ENCODE assay signal across 1 cellular context in genomic region chr11:12669930-12670329, GRCh38.
TF ChIP-seq lines count a peak whose summit lies in the region.

No MANE protein-coding gene starts in this region.

TF ChIP-seq in HepG2, 621 proteins besides CTCF, POLR2A, EP300 and RAD21 (continued from another document):
- TF ChIP-seq, protein P1, sequence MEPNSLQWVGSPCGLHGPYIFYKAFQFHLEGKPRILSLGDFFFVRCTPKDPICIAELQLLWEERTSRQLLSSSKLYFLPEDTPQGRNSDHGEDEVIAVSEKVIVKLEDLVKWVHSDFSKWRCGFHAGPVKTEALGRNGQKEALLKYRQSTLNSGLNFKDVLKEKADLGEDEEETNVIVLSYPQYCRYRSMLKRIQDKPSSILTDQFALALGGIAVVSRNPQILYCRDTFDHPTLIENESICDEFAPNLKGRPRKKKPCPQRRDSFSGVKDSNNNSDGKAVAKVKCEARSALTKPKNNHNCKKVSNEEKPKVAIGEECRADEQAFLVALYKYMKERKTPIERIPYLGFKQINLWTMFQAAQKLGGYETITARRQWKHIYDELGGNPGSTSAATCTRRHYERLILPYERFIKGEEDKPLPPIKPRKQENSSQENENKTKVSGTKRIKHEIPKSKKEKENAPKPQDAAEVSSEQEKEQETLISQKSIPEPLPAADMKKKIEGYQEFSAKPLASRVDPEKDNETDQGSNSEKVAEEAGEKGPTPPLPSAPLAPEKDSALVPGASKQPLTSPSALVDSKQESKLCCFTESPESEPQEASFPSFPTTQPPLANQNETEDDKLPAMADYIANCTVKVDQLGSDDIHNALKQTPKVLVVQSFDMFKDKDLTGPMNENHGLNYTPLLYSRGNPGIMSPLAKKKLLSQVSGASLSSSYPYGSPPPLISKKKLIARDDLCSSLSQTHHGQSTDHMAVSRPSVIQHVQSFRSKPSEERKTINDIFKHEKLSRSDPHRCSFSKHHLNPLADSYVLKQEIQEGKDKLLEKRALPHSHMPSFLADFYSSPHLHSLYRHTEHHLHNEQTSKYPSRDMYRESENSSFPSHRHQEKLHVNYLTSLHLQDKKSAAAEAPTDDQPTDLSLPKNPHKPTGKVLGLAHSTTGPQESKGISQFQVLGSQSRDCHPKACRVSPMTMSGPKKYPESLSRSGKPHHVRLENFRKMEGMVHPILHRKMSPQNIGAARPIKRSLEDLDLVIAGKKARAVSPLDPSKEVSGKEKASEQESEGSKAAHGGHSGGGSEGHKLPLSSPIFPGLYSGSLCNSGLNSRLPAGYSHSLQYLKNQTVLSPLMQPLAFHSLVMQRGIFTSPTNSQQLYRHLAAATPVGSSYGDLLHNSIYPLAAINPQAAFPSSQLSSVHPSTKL (CRISPR knock-in tag; IDR thresholded peaks at IDR 0.05) = peak; percentile 58
- TF ChIP-seq SALL1 (CRISPR knock-in tag; IDR thresholded peaks at IDR 0.05) (peak; percentile 85), RXRB (CRISPR knock-in tag; IDR thresholded peaks at IDR 0.05; ENCODE audit: borderline replicate concordance) (peak; percentile 23; the same call in 1 of the 2 replicates), KDM3A (CRISPR knock-in tag; IDR thresholded peaks at IDR 0.05; ENCODE audit: low read depth) (no peak), TEAD3 (CRISPR knock-in tag; optimal IDR thresholded peaks at IDR 0.05; ENCODE audit: borderline replicate concordance) (no peak), CEBPB (IDR thresholded peaks at IDR 0.05; ENCODE audit: borderline replicate concordance, low read depth, low read length) (peak; percentile 73; the same call in 1 of the 2 replicates), MXD4 (CRISPR knock-in tag; IDR thresholded peaks at IDR 0.05) (no peak), GATAD2A (CRISPR knock-in tag; IDR thresholded peaks at IDR 0.05) (peak; percentile 49; the same call in 1 of the 2 replicates), KAT8 (CRISPR knock-in tag; IDR thresholded peaks at IDR 0.05) (no peak), ZSCAN21 (CRISPR knock-in tag; IDR thresholded peaks at IDR 0.05; ENCODE audit: borderline replicate concordance) (no peak), MED1 (CRISPR knock-in tag; IDR thresholded peaks at IDR 0.05) (peak; percentile 17; the same call in 1 of the 2 replicates), SOX13 (IDR thresholded peaks at IDR 0.05) (no peak), SOX13 (CRISPR knock-in tag; conservative IDR thresholded peaks at IDR 0.05 in 1 of 2, IDR thresholded peaks at IDR 0.05 in 1 of 2) (peak in 1 of 2 experiments; percentile 69; a peak in 1 of 4 replicates), YY1 (IDR thresholded peaks at IDR 0.05; ENCODE audit: insufficient read depth, insufficient replicate concordance, low read depth, low read length) (peak; percentile 55), TERF1 (CRISPR knock-in tag; IDR thresholded peaks at IDR 0.05) (no peak), RARA (CRISPR knock-in tag; IDR thresholded peaks at IDR 0.05) (peak; percentile 49), PAXIP1 (CRISPR knock-in tag; conservative IDR thresholded peaks at IDR 0.05) (0 out of 2 replicates have a peak, but pooled peaks have one; percentile 24), SOX5 (CRISPR knock-in tag; IDR thresholded peaks at IDR 0.05; ENCODE audit: borderline replicate concordance) (peak; percentile 63; the same call in 1 of the 2 replicates), POGZ (CRISPR knock-in tag; IDR thresholded peaks at IDR 0.05) (peak; percentile 46; the same call in 1 of the 2 replicates), ATF4 (CRISPR knock-in tag; IDR thresholded peaks at IDR 0.05) (peak in 1 of 2 experiments; percentile 95; a peak in 2 of 4 replicates), ZNF639 (CRISPR knock-in tag; conservative IDR thresholded peaks at IDR 0.05) (no peak), HOXD1 (CRISPR knock-in tag; IDR thresholded peaks at IDR 0.05) (no peak), HDAC1 (CRISPR knock-in tag; IDR thresholded peaks at IDR 0.05) (no peak), SAP130 (CRISPR knock-in tag; IDR thresholded peaks at IDR 0.05; ENCODE audit: low read depth) (peak; percentile 51), FOXA3 (CRISPR knock-in tag; IDR thresholded peaks at IDR 0.05) (peak; percentile 78), ZNF329 (CRISPR knock-in tag; IDR thresholded peaks at IDR 0.05; ENCODE audit: low read depth) (no peak), MEIS2 (CRISPR knock-in tag; IDR thresholded peaks at IDR 0.05) (no peak), SOX6 (IDR thresholded peaks at IDR 0.05) (no peak), SOX6 (CRISPR knock-in tag; IDR thresholded peaks at IDR 0.05) (peak; percentile 70), FOSL2 (CRISPR knock-in tag; IDR thresholded peaks at IDR 0.05) (peak; percentile 89), ZNF644 (CRISPR knock-in tag; IDR thresholded peaks at IDR 0.05; ENCODE audit: low read depth) (peak; percentile 93), JUND (CRISPR knock-in tag; IDR thresholded peaks at IDR 0.05) (no peak), BRD4 (CRISPR knock-in tag; IDR thresholded peaks at IDR 0.05) (no peak), FOXA1 (IDR thresholded peaks at IDR 0.05) (no peak), FOXA1 (CRISPR knock-in tag; IDR thresholded peaks at IDR 0.05) (peak; percentile 61; the same call in 1 of the 2 replicates), KDM1A (CRISPR knock-in tag; IDR thresholded peaks at IDR 0.05) (peak; percentile 28; the same call in 1 of the 2 replicates), ETV5 (CRISPR knock-in tag; IDR thresholded peaks at IDR 0.05; ENCODE audit: borderline replicate concordance) (peak; percentile 21; the same call in 1 of the 2 replicates), ELF3 (CRISPR knock-in tag; IDR thresholded peaks at IDR 0.05) (peak; percentile 62), ZNF713 (CRISPR knock-in tag; IDR thresholded peaks at IDR 0.05) (no peak)
- TF ChIP-seq, protein P2, sequence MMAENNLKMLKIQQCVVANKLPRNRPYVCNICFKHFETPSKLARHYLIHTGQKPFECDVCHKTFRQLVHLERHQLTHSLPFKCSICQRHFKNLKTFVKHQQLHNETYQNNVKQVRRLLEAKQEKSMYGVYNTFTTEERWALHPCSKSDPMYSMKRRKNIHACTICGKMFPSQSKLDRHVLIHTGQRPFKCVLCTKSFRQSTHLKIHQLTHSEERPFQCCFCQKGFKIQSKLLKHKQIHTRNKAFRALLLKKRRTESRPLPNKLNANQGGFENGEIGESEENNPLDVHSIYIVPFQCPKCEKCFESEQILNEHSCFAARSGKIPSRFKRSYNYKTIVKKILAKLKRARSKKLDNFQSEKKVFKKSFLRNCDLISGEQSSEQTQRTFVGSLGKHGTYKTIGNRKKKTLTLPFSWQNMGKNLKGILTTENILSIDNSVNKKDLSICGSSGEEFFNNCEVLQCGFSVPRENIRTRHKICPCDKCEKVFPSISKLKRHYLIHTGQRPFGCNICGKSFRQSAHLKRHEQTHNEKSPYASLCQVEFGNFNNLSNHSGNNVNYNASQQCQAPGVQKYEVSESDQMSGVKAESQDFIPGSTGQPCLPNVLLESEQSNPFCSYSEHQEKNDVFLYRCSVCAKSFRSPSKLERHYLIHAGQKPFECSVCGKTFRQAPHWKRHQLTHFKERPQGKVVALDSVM (CRISPR knock-in tag; IDR thresholded peaks at IDR 0.05) = peak; percentile 91
- TF ChIP-seq, protein P3, sequence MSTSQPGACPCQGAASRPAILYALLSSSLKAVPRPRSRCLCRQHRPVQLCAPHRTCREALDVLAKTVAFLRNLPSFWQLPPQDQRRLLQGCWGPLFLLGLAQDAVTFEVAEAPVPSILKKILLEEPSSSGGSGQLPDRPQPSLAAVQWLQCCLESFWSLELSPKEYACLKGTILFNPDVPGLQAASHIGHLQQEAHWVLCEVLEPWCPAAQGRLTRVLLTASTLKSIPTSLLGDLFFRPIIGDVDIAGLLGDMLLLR (CRISPR knock-in tag; IDR thresholded peaks at IDR 0.05) = no peak
- TF ChIP-seq, protein P4, sequence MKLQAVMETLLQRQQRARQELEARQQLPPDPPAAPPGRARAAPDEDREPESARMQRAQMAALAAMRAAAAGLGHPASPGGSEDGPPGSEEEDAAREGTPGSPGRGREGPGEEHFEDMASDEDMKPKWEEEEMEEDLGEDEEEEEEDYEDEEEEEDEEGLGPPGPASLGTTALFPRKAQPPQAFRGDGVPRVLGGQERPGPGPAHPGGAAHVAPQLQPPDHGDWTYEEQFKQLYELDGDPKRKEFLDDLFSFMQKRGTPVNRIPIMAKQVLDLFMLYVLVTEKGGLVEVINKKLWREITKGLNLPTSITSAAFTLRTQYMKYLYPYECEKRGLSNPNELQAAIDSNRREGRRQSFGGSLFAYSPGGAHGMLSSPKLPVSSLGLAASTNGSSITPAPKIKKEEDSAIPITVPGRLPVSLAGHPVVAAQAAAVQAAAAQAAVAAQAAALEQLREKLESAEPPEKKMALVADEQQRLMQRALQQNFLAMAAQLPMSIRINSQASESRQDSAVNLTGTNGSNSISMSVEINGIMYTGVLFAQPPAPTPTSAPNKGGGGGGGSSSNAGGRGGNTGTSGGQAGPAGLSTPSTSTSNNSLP (IDR thresholded peaks at IDR 0.05; ENCODE audit: low read depth, low read length) = peak; percentile 42; the same call in 1 of the 2 replicates
- TF ChIP-seq, protein P5, sequence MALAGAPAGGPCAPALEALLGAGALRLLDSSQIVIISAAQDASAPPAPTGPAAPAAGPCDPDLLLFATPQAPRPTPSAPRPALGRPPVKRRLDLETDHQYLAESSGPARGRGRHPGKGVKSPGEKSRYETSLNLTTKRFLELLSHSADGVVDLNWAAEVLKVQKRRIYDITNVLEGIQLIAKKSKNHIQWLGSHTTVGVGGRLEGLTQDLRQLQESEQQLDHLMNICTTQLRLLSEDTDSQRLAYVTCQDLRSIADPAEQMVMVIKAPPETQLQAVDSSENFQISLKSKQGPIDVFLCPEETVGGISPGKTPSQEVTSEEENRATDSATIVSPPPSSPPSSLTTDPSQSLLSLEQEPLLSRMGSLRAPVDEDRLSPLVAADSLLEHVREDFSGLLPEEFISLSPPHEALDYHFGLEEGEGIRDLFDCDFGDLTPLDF (CRISPR knock-in tag; IDR thresholded peaks at IDR 0.05) = no peak
